ENCODE assay signal across 7 cellular contexts in genomic region chr16:12802661-12803060, GRCh38. TPM values are rescaled to one million over a fixed set of nuclear protein-coding genes. Genes with fewer than 3 reads are reported as not detected.
DNase-seq lines count a peak whose midpoint lies in the region; ATAC-seq, FAIRE-seq and TF ChIP-seq lines count a peak whose summit lies in the region.

No MANE protein-coding gene starts in this region.

- peak overlapping the region; percentile 91 to 95 for H3K27ac Mint-ChIP-seq in activated naive CD4-positive, alpha-beta T cell treated with anti-CD3 and anti-CD28 coated beads, Interleukin-2, amount 50 U/mL, for 72 hours
- peak overlapping the region; percentile 22 to 91 (median 87) for H3K27ac Mint-ChIP-seq in immature natural killer cell

- no peaks in the 10 kb centered on the region for H3K9me3 Mint-ChIP-seq in activated naive CD4-positive, alpha-beta T cell treated with anti-CD3 and anti-CD28 coated beads, Interleukin-2, amount 50 U/mL, for 72 hours
- H3K9me3 Mint-ChIP-seq in immature natural killer cell: no peaks in the 10 kb centered on the region

- intact Hi-C loops in stomach (cut with DNase I; ENCODE audit: low total_unique reads): no loop called here

- H3K4me1 ChIP-seq in HUES48 (ENCODE audit: control insufficient read depth, insufficient read depth, low read length): peaks cover 7% of the 10 kb centered on the region; the same call in 1 of the 2 replicates
- H3K4me1 ChIP-seq in stomach: peaks cover 10 to 48% (median 38%) of the 10 kb centered on the region in 4 donors

- no peaks in the 10 kb centered on the region for H3K9me3 ChIP-seq in HUES48 (ENCODE audit: control insufficient read depth, insufficient read depth, low read length)
- H3K9me3 ChIP-seq in stomach: no peaks in the 10 kb centered on the region

- peaks cover 5 to 16% of the 10 kb centered on the region in 2 donors for H3K36me3 Mint-ChIP-seq in activated naive CD4-positive, alpha-beta T cell treated with anti-CD3 and anti-CD28 coated beads, Interleukin-2, amount 50 U/mL, for 72 hours
- no peaks in the 10 kb centered on the region for H3K36me3 Mint-ChIP-seq in immature natural killer cell

- H3K36me3 ChIP-seq in HUES48 (ENCODE audit: control insufficient read depth, insufficient read depth, low read length) (no peaks in the 10 kb centered on the region), stomach (no peaks in the 10 kb centered on the region)

- no peak for ATAC-seq in activated naive CD4-positive, alpha-beta T cell treated with anti-CD3 and anti-CD28 coated beads, Interleukin-2, amount 50 U/mL, for 72 hours

- peak overlapping the region; percentile 86 to 96 (median 93) for H3K4me3 Mint-ChIP-seq in immature natural killer cell

- WGBS in stomach, 5 donors: 49 to 66% (median 61%) methylated on average over 6 of the region's 6 CpGs

- no peak for FAIRE-seq in GM12891 (lab: Jason Lieb, UNC)

- H3K9ac ChIP-seq in HUES48 (ENCODE audit: low read depth, low read length): no peak overlapping the region

- no peak for TF ChIP-seq EP300 in stomach (IDR thresholded peaks at IDR 0.05)

- no peak for TF ChIP-seq POLR2A in stomach (IDR thresholded peaks at IDR 0.05)
- TF ChIP-seq POLR2A in GM12891 (IDR thresholded peaks at IDR 0.05; ENCODE audit: low read depth, low read length): no peak

- DNase-seq in activated naive CD4-positive, alpha-beta T cell treated with anti-CD3 and anti-CD28 coated beads, Interleukin-2, amount 50 U/mL, for 72 hours (ENCODE audit: low spot score in 2 of 2): no peak
- DNase-seq in immature natural killer cell: no peak
- no peak for DNase-seq in stomach
- no peak for DNase-seq in GM12891 (ENCODE audit: insufficient read length, low spot score)
- DNase-seq in NCI-H1417 (lab: John Stamatoyannopoulos, UW): no peak
- no peak for DNase-seq in stimulated activated naive CD4-positive, alpha-beta T cell treated with Interleukin-2 at 50 U/mL for 16 hours (lab: John Stamatoyannopoulos, UW)

- no peak overlapping the region for H3K27ac ChIP-seq in HUES48 (ENCODE audit: low read depth, low read length)
- peak overlapping the region in 4 of 5 donors; percentile 81 to 95 (median 92) for H3K27ac ChIP-seq in stomach

- TF ChIP-seq CTCF in stomach (IDR thresholded peaks at IDR 0.05): no peak

- H3K27me3 ChIP-seq in HUES48 (ENCODE audit: control insufficient read depth, insufficient read depth, low read length) (no peaks in the 10 kb centered on the region), stomach (no peaks in the 10 kb centered on the region)

- H3K4me1 Mint-ChIP-seq in immature natural killer cell: peaks cover 25 to 30% of the 10 kb centered on the region in 2 donors

- H3K4me3 ChIP-seq in HUES48 (ENCODE audit: low read depth, low read length) (peak overlapping the region; percentile 93), stomach (peak overlapping the region; percentile 61 to 72 (median 66))

- peaks cover 4 to 10% (median 5%) of the 10 kb centered on the region in 3 donors for H3K27me3 Mint-ChIP-seq in immature natural killer cell (ENCODE audit: low read depth in 3 of 3)

TF ChIP-seq in GM12891, 5 proteins besides CTCF, POLR2A, EP300 and RAD21:
- TF ChIP-seq POU2F2 (IDR thresholded peaks at IDR 0.05; ENCODE audit: low read depth, low read length) (no peak), TAF1 (IDR thresholded peaks at IDR 0.05; ENCODE audit: low read depth, low read length) (no peak), PAX5 (IDR thresholded peaks at IDR 0.05; ENCODE audit: insufficient read depth, low read length, severe bottlenecking) (no peak), POLR2AphosphoS5 (IDR thresholded peaks at IDR 0.05; ENCODE audit: low read depth, low read length) (no peak), SPI1 (IDR thresholded peaks at IDR 0.05; ENCODE audit: low read depth, low read length) (no peak)

RNA-seq across cellular contexts. Expression of gene CPPED1, which starts 1.0 kb away (rescaled TPM):
- total RNA-seq in activated naive CD4-positive, alpha-beta T cell treated with anti-CD3 and anti-CD28 coated beads, Interleukin-2, amount 50 U/mL, for 72 hours: 10 to 100 TPM; 11.6 to 16.4 TPM
- polyA plus RNA-seq in immature natural killer cell (10 to 100 TPM in 2 of 3 donors, 1 to 10 TPM in 1; 10.0 to 15.4 (median 15.2) TPM), stomach (10 to 100 TPM in 1 of 3 donors, 1 to 10 TPM in 2; 8.0 to 11.8 (median 9.0) TPM)
- total RNA-seq in stomach: 100 to 1,000 TPM in 1 of 5 donors, 10 to 100 TPM in 4; 11.3 to 178 (median 19.7) TPM
- polyA plus RNA-seq in GM12891 (2012; ENCODE audit: low read depth, missing spikeins): 3.9 TPM
